ENCODE assay signal across 1 cellular context in the genomic region with DNA sequence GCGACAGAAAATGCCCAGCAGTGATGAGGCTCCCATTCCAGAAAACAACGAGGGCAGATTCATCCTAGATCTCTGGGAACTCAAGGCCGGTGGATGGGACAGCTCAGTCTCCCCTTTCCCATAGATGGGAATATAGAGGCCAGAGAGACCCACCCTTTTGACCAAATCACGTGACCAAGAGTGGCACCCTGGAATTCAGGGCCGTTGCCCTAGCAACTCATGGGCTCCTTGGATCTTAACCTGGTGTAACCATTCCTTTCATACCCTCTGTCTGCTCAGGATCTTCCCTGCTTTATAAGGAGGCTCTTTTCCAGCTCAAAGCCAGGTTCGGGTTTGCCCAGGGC.
TF ChIP-seq lines count a peak whose summit lies in the region.

No MANE protein-coding gene starts in this region.

TF ChIP-seq in HepG2, 621 proteins besides CTCF, POLR2A, EP300 and RAD21 (continued from another document):
- TF ChIP-seq KIAA2018 (CRISPR knock-in tag; IDR thresholded peaks at IDR 0.05; ENCODE audit: borderline replicate concordance) (no peak), MNT (IDR thresholded peaks at IDR 0.05) (no peak), ZNF354B (CRISPR knock-in tag; IDR thresholded peaks at IDR 0.05) (no peak), SAP130 (CRISPR knock-in tag; IDR thresholded peaks at IDR 0.05; ENCODE audit: low read depth) (no peak; the same call in 1 of the 2 replicates), RARA (CRISPR knock-in tag; IDR thresholded peaks at IDR 0.05) (0 out of 2 replicates have a peak, but pooled peaks have one; percentile 6), CCAR2 (optimal IDR thresholded peaks at IDR 0.05; ENCODE audit: low read depth, low read length) (no peak), DZIP1 (CRISPR knock-in tag; IDR thresholded peaks at IDR 0.05) (no peak), BHLHE40 (IDR thresholded peaks at IDR 0.05; ENCODE audit: low read length) (peak; percentile 55; the same call in 1 of the 2 replicates), POLR2G (IDR thresholded peaks at IDR 0.05; ENCODE audit: low read depth, low read length) (peak; percentile 41; the same call in 1 of the 2 replicates), ATF5 (CRISPR knock-in tag; IDR thresholded peaks at IDR 0.05; ENCODE audit: low read depth) (no peak), HNRNPLL (IDR thresholded peaks at IDR 0.05; ENCODE audit: low read depth, low read length, poor library complexity, severe bottlenecking) (no peak), ZSCAN22 (CRISPR knock-in tag; IDR thresholded peaks at IDR 0.05) (no peak), ZFYVE20 (CRISPR knock-in tag; IDR thresholded peaks at IDR 0.05; ENCODE audit: borderline replicate concordance, low read depth) (no peak), SKI (IDR thresholded peaks at IDR 0.05; ENCODE audit: partially characterized antibody) (no peak), YEATS4 (CRISPR knock-in tag; IDR thresholded peaks at IDR 0.05; ENCODE audit: borderline replicate concordance) (no peak), POGZ (CRISPR knock-in tag; IDR thresholded peaks at IDR 0.05) (0 out of 2 replicates have a peak, but pooled peaks have one; percentile 12), ZNF792 (CRISPR knock-in tag; IDR thresholded peaks at IDR 0.05) (0 out of 2 replicates have a peak, but pooled peaks have one; percentile 22), SMARCE1 (IDR thresholded peaks at IDR 0.05; ENCODE audit: borderline replicate concordance) (no peak)
